ENCODE assay signal across 22 cellular contexts in the genomic region with DNA sequence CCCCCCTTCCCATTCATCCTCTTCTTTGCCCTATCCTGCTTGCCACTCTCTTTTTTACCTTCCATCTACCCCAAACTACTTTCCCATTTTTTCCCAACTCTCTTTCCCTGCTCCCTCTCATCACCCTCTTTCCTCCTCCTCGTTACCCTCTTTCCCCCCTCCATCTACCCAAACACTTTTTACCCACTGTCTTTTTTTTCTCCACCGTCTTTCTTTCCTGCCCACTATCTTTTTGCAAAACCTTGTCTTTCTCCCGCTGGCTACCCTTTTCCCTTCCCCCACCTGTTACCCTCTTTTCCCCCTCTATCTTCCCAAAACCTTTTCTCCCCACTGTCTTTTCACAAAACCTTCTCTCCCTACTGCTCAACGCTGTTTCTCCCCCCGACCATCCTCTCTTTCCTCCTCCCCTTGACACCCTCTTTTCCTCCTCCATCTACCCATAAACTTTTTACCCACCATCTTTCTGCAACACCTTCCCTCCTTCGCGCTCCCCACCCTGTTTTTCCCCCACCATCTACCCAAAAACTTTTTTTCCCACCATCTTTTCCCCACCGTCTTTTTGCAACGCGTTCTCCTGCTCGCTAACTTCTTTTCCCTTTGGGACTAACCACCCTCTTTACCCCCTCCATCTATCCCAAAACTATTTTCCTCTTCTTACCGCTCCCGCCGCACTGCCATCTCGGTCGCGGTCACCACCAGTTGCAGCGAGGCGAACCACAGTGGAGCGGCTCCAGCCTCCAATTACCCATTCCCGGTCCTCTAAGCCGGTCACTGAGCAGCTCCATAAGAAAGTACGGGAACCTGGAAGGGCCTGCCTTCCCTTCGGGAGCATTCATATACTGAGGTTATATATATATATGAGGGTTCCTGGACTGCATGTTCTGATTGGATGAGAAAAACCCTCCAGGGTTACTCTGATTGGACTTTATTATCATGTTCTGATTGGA.
"Had no signal": no experiment of that assay in that cellular context is flagged by ENCODE, and none has a peak within 500 bp of the region (broad histone marks: within the 10 kb centered on the region; RNA-seq: fewer than 3 reads in every experiment).

No MANE protein-coding gene starts in this region.

- H3K27ac ChIP-seq: colonic mucosa, epithelial cell of prostate, foreskin keratinocyte, gastroesophageal sphincter, heart left ventricle, hepatocyte, lower lobe of right lung, ovary, psoas muscle, sigmoid colon, transverse colon, upper lobe of right lung, uterus had no signal

- H3K4me1 ChIP-seq: colonic mucosa, foreskin keratinocyte, gastroesophageal sphincter, heart left ventricle, lower lobe of right lung, psoas muscle, sigmoid colon, transverse colon, upper lobe of right lung, uterus had no signal

- H2AFZ ChIP-seq: hepatocyte had no signal

- DNase-seq: colonic mucosa; effector CD8-positive, alpha-beta T cell; foreskin keratinocyte; heart left ventricle; left ventricle myocardium superior; lower lobe of right lung; naive thymus-derived CD8-positive, alpha-beta T cell; nephron progenitor cell; occipital lobe; ovary; posterior cingulate gyrus; psoas muscle; right cardiac atrium; sigmoid colon; stimulated activated naive B cell treated with anti-CD40 and anti-IgM and Interleukin-4, amounts not matched to agents 10 μg/mL and 1 μg/mL and 100 μg/mL, for 72 hours; transverse colon; upper lobe of right lung; uterus had no signal

- ATAC-seq: foreskin keratinocyte; gastroesophageal sphincter; heart left ventricle; left ventricle myocardium superior; naive thymus-derived CD8-positive, alpha-beta T cell; psoas muscle; right cardiac atrium; stimulated activated naive B cell treated with anti-CD40 and anti-IgM and Interleukin-4, amounts not matched to agents 10 μg/mL and 1 μg/mL and 100 μg/mL, for 72 hours had no signal

- FAIRE-seq: islet of Langerhans had no signal

- H3K9me3 ChIP-seq: colonic mucosa, gastroesophageal sphincter, heart left ventricle, lower lobe of right lung, ovary, psoas muscle, sigmoid colon, transverse colon, upper lobe of right lung, uterus had no signal

- H3K27me3 ChIP-seq: colonic mucosa, gastroesophageal sphincter, heart left ventricle, hepatocyte, ovary, sigmoid colon, transverse colon, upper lobe of right lung, uterus had no signal

- H3K4me2 ChIP-seq: hepatocyte had no signal

- H3K79me2 ChIP-seq: hepatocyte had no signal

- H3K36me3 ChIP-seq: colonic mucosa, gastroesophageal sphincter, heart left ventricle, lower lobe of right lung, ovary, sigmoid colon, transverse colon, upper lobe of right lung, uterus had no signal

- H3K4me3 ChIP-seq: colonic mucosa, gastroesophageal sphincter, heart left ventricle, hepatocyte, lower lobe of right lung, ovary, psoas muscle, sigmoid colon, transverse colon, upper lobe of right lung, uterus had no signal
